In the genomic region with DNA sequence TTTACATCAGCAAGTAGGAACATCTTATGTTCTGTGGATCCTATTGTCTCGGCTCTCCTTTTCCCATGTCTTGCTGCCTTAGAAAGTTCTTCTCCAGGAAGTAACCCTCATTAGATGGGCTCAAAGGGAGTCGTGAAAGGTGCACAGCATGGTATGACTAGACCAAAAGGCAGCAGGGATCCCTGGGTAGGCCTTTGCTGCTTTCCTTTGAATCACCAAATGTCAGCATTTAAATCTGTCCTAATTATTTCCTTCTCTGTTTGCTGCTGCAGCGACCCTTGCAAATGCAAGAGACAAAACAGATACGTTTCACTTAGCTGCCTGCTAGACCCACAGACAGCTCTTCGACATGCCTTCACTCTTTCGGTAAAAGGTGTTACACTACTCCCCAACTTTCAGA, we compare ENCODE assay signal across 25 cellular contexts.
"Had no signal": no experiment of that assay in that cellular context is flagged by ENCODE, and none has a peak within 500 bp of the region (broad histone marks: within the 10 kb centered on the region; RNA-seq: fewer than 3 reads in every experiment).

No MANE protein-coding gene starts in this region.

- ATAC-seq: activated CD8-positive, alpha-beta T cell treated with anti-CD3 and anti-CD28 coated beads, Interleukin-2, amount 10 ng/mL, durations not matched to agents 7 days and 5 days; activated T-helper 17 cell treated with anti-CD3 and anti-CD28 coated beads, Interleukin-2, amount 50 U/mL, for 72 hours; esophagus mucosa; left colon; psoas muscle; T-cell had no signal

- FAIRE-seq: colon, endothelial cell of umbilical vein, frontal cortex had no signal

- H3K4me3 ChIP-seq: adrenal gland, breast epithelium, ovary, psoas muscle, right atrium auricular region, upper lobe of left lung had no signal

- H3K36me3 ChIP-seq: adrenal gland, breast epithelium, ovary, right atrium auricular region, upper lobe of left lung had no signal

- H3K9me3 ChIP-seq: adrenal gland, breast epithelium, ovary, psoas muscle, right atrium auricular region, upper lobe of left lung had no signal

- H3K27ac ChIP-seq: adrenal gland, breast epithelium, ovary, psoas muscle, right atrium auricular region, upper lobe of left lung had no signal

- H3K27me3 ChIP-seq: adrenal gland, breast epithelium, ovary, right atrium auricular region, upper lobe of left lung had no signal

- H3K4me1 ChIP-seq: adrenal gland, breast epithelium, psoas muscle, right atrium auricular region, upper lobe of left lung had no signal

- DNase-seq: activated CD4-positive, alpha-beta T cell treated with anti-CD3 and anti-CD28 coated beads for 1 hour; activated CD4-positive, alpha-beta T cell treated with anti-CD3 and anti-CD28 coated beads, Interleukin-2, amount 50 U/mL, for 1 hour; activated CD8-positive, alpha-beta T cell treated with anti-CD3 and anti-CD28 coated beads, Interleukin-2, amount 10 ng/mL, durations not matched to agents 7 days and 5 days; activated naive CD4-positive, alpha-beta T cell; activated T-cell treated with anti-CD3 and anti-CD28 coated beads, Interleukin-2, amount 50 U/mL, for 1 hour; adrenal gland; effector memory CD4-positive, alpha-beta T cell; glutamatergic neuron; hippocampal formation; islet precursor cell; left colon; naive B cell; ovary; psoas muscle; stimulated activated CD4-positive, alpha-beta T cell treated with anti-CD3 and anti-CD28 coated beads, Interleukin-4, amount 100 ng/mL, for 24 hours; stimulated activated naive CD4-positive, alpha-beta T cell treated with Interleukin-2 at 50 U/mL for 16 hours; T-cell; upper lobe of left lung had no signal
